1 cellular context compared by ENCODE assay signal in the genomic region with DNA sequence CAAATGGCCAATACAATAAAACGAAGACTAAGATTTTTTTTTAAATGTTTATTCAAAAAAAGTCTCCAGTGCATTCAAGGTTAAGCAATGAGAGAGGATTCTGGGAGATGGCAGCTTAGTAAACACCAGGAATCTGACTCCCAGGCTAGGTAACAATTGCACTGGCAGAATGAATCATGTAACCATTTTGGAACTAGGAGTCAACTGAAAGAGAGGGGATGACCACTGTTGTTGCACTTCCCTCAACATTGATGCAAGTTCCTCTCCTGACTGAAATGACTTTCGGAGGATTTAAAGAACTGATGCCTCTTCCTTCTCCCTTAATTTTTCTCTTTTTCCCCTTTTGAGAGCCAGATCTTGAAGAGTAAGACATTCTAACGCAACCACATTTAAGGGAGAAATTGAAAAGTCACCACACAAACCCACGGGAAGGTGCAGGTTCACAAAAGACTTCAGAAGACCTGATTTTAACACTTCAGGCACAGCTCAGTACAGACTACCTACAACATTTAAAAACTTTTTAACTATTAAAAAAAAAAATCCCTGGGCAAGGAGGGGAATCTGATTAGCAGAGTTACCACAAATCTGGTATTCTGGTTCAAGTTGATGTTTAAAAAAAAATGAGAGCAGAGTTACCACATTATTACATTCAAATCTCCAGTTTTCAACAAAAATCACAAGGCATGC.
TF ChIP-seq lines count a peak whose summit lies in the region.

No MANE protein-coding gene starts in this region.

TF ChIP-seq in HepG2, 621 proteins besides CTCF, POLR2A, EP300 and RAD21 (continued from another document):
- TF ChIP-seq, protein P1, sequence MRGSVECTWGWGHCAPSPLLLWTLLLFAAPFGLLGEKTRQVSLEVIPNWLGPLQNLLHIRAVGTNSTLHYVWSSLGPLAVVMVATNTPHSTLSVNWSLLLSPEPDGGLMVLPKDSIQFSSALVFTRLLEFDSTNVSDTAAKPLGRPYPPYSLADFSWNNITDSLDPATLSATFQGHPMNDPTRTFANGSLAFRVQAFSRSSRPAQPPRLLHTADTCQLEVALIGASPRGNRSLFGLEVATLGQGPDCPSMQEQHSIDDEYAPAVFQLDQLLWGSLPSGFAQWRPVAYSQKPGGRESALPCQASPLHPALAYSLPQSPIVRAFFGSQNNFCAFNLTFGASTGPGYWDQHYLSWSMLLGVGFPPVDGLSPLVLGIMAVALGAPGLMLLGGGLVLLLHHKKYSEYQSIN (CRISPR knock-in tag; IDR thresholded peaks at IDR 0.05; ENCODE audit: borderline replicate concordance) = no peak
- no peak for TF ChIP-seq TCF7L2 (IDR thresholded peaks at IDR 0.05; ENCODE audit: low read depth, low read length)
